In genomic region chr2:109030870-109031480, GRCh38 we compare ENCODE assay signal across 8 cellular contexts. TPM values are rescaled to one million over a fixed set of nuclear protein-coding genes. Genes with fewer than 3 reads are reported as not detected.
DNase-seq lines count a peak whose midpoint lies in the region; ATAC-seq and TF ChIP-seq lines count a peak whose summit lies in the region.

No MANE protein-coding gene starts in this region.

- TF ChIP-seq CTCF in AG04450 (IDR thresholded peaks at IDR 0.05; ENCODE audit: low read depth, low read length) (no peak), nephron (IDR thresholded peaks at IDR 0.05; ENCODE audit: unreplicated experiment in 3 of 3) (no peak)

- H3K4me3 ChIP-seq in AG04450 (ENCODE audit: low read depth, low read length): peak overlapping the region; percentile 50

- H3K27ac Mint-ChIP-seq in IgD-negative memory B cell (peak overlapping the region in 1 of 3 donors; percentile 19), nephron (peak overlapping the region in 1 of 3 experiments; percentile 83)

- peak overlapping the region; percentile 48 to 95 (median 88) for H3K4me3 Mint-ChIP-seq in IgD-negative memory B cell
- H3K4me3 Mint-ChIP-seq in nephron: peak overlapping the region; percentile 63 to 72 (median 69)

- H3K9me3 Mint-ChIP-seq in IgD-negative memory B cell (peaks cover 0 to 2% (median 0%) of the 10 kb centered on the region in 3 donors), nephron (peaks cover 3% of the 10 kb centered on the region)

- DNase-seq in AG04450 (ENCODE audit: low read depth, low spot score) (no peak), NCI-H526 treated with DMSO at 0.1 percent for 48 hours (lab: John Stamatoyannopoulos, UW) (no peak), COLO829 (ENCODE audit: low spot score) (no peak)
- peak; percentile 12 for DNase-seq in central memory CD4-positive, alpha-beta T cell

- H3K27me3 Mint-ChIP-seq in IgD-negative memory B cell (no peaks in the 10 kb centered on the region), nephron (ENCODE audit: low read depth) (peaks cover 29% of the 10 kb centered on the region)

- H3K27me3 ChIP-seq in AG04450 (ENCODE audit: control insufficient read depth, insufficient read depth, low read length): peaks cover 42% of the 10 kb centered on the region

- no peak overlapping the region for H3K27ac ChIP-seq in AG04450 (ENCODE audit: low read depth, low read length)

- POLR2A ChIA-PET in AG04450 (lab: Yijun Ruan, JAX): no interaction called here

- H3K9me3 ChIP-seq in AG04450 (ENCODE audit: control insufficient read depth, insufficient read depth, low read length): peaks cover 4% of the 10 kb centered on the region; the same call in 1 of the 2 replicates

- ATAC-seq in HG03565 (IDR thresholded peaks at IDR 0.05; ENCODE audit: unreplicated experiment) (no peak), HG02973 (IDR thresholded peaks at IDR 0.05; ENCODE audit: unreplicated experiment) (no peak)

- H3K36me3 Mint-ChIP-seq in IgD-negative memory B cell (no peaks in the 10 kb centered on the region), nephron (ENCODE audit: low read depth) (no peaks in the 10 kb centered on the region)

- H3K4me1 Mint-ChIP-seq in IgD-negative memory B cell (peaks cover 5 to 6% (median 6%) of the 10 kb centered on the region in 3 donors), nephron (peaks cover 25% of the 10 kb centered on the region)

- CTCF ChIA-PET in AG04450 (lab: Charles Lee): interaction anchor here (0.6 kb wide), 1 partner anchor 44 kb away, joined by 3 read pairs; no protein-coding TSS in a partner anchor

RNA-seq across cellular contexts. Expression of gene EDAR, which starts 42.0 kb away (rescaled TPM):
- not detected in 2 replicates for polyA plus RNA-seq in AG04450 (2011; rRNA removed)
- polyA minus RNA-seq in AG04450 (2011; rRNA and poly(A)+ RNA removed): not detected in 2 replicates
- 0.26 TPM for polyA plus RNA-seq in IgD-negative memory B cell
